In genomic region chr17:17229416-17230098, GRCh38 we compare ENCODE assay signal across 12 cellular contexts.
"Had no signal": no experiment of that assay in that cellular context is flagged by ENCODE, and none has a peak within 500 bp of the region (broad histone marks: within the 10 kb centered on the region; RNA-seq: fewer than 3 reads in every experiment).

No MANE protein-coding gene starts in this region.

- H3K27ac Mint-ChIP-seq: activated CD8-positive, alpha-beta memory T cell treated with anti-CD3 and anti-CD28 coated beads, Interleukin-2, amount 10 ng/mL, durations not matched to agents 7 days and 5 days; activated naive CD4-positive, alpha-beta T cell treated with anti-CD3 and anti-CD28 coated beads for 36 hours; activated T-helper 2 cell treated with anti-CD3 and anti-CD28 coated beads, Interferon-gamma antibody, Interleukin-2, Interleukin-4, amounts not matched to agents 10 μg/mL and 5 μg/mL and 100 μg/mL, durations not matched to agents 14 hours and 24 hours and 36 hours; mesothelial cell of epicardium had no signal

- H3K9me3 Mint-ChIP-seq: activated naive CD4-positive, alpha-beta T cell treated with anti-CD3 and anti-CD28 coated beads for 36 hours; activated T-helper 2 cell treated with anti-CD3 and anti-CD28 coated beads, Interferon-gamma antibody, Interleukin-2, Interleukin-4, amounts not matched to agents 10 μg/mL and 5 μg/mL and 100 μg/mL, durations not matched to agents 14 hours and 24 hours and 36 hours; mesothelial cell of epicardium had no signal

- DNase-seq: activated CD4-positive, alpha-beta T cell treated with anti-CD3 and anti-CD28 coated beads for 1 hour; activated CD4-positive, alpha-beta T cell treated with anti-CD3 and anti-CD28 coated beads, Interleukin-2, amount 50 U/mL, for 4 hours; activated CD8-positive, alpha-beta memory T cell treated with anti-CD3 and anti-CD28 coated beads, Interleukin-2, amount 10 ng/mL, durations not matched to agents 7 days and 5 days; activated naive CD4-positive, alpha-beta T cell treated with anti-CD3 and anti-CD28 coated beads for 36 hours; activated T-cell treated with anti-CD3 and anti-CD28 coated beads, Interleukin-2, amount 50 U/mL, for 1 hour; effector CD4-positive, alpha-beta T cell; lower lobe of right lung; stimulated activated CD4-positive, alpha-beta T cell treated with anti-CD3 and anti-CD28 coated beads, Interleukin-4, amount 100 ng/mL, for 1 hour; stimulated activated naive CD4-positive, alpha-beta T cell; transverse colon had no signal

- H3K27me3 Mint-ChIP-seq: activated CD8-positive, alpha-beta memory T cell treated with anti-CD3 and anti-CD28 coated beads, Interleukin-2, amount 10 ng/mL, durations not matched to agents 7 days and 5 days had no signal

- H3K4me3 Mint-ChIP-seq: activated CD8-positive, alpha-beta memory T cell treated with anti-CD3 and anti-CD28 coated beads, Interleukin-2, amount 10 ng/mL, durations not matched to agents 7 days and 5 days; activated naive CD4-positive, alpha-beta T cell treated with anti-CD3 and anti-CD28 coated beads for 36 hours; mesothelial cell of epicardium had no signal

- H3K4me1 Mint-ChIP-seq: mesothelial cell of epicardium had no signal

- ATAC-seq: activated CD8-positive, alpha-beta memory T cell treated with anti-CD3 and anti-CD28 coated beads, Interleukin-2, amount 10 ng/mL, durations not matched to agents 7 days and 5 days had no signal
